1 cellular context compared by ENCODE assay signal in genomic region chr4:76799718-76800117, GRCh38.
TF ChIP-seq lines count a peak whose summit lies in the region.

No MANE protein-coding gene starts in this region.

TF ChIP-seq in K562, 482 proteins besides CTCF, POLR2A, EP300 and RAD21 (continued from another document and continues in another):
- TF ChIP-seq ATF3 (IDR thresholded peaks at IDR 0.05) (peak; percentile 81), ATF3 (CRISPR knock-in tag; conservative IDR thresholded peaks at IDR 0.05) (no peak), KLF16 (IDR thresholded peaks at IDR 0.05) (no peak), NR0B1 (IDR thresholded peaks at IDR 0.05; ENCODE audit: partially characterized antibody) (no peak), TBL1XR1 (IDR thresholded peaks at IDR 0.05; ENCODE audit: low read length in 2 of 2) (no peak), CCNT2 (IDR thresholded peaks at IDR 0.05; ENCODE audit: borderline replicate concordance, extremely low read depth, insufficient read length, low read depth, low read length) (no peak), THRAP3 (IDR thresholded peaks at IDR 0.05; ENCODE audit: borderline replicate concordance) (no peak), HSF4 (CRISPR knock-in tag; IDR thresholded peaks at IDR 0.05; ENCODE audit: borderline replicate concordance) (no peak), TEAD4 (IDR thresholded peaks at IDR 0.05; ENCODE audit: low read length) (no peak), TEAD4 (CRISPR knock-in tag; IDR thresholded peaks at IDR 0.05; ENCODE audit: borderline replicate concordance) (no peak), ZNF668 (CRISPR knock-in tag; IDR thresholded peaks at IDR 0.05) (no peak), DMBX1 (CRISPR knock-in tag; IDR thresholded peaks at IDR 0.05; ENCODE audit: borderline replicate concordance) (peak; percentile 74; the same call in 1 of the 2 replicates), POLR3A (IDR thresholded peaks at IDR 0.05; ENCODE audit: borderline replicate concordance, extremely low read depth, insufficient read depth, insufficient read length) (no peak), MAX (CRISPR knock-in tag; IDR thresholded peaks at IDR 0.05) (no peak), ZNF507 (tag; conservative IDR thresholded peaks at IDR 0.05) (no peak), ZNF696 (CRISPR knock-in tag; conservative IDR thresholded peaks at IDR 0.05) (no peak), ZNF253 (CRISPR knock-in tag; conservative IDR thresholded peaks at IDR 0.05) (no peak), JUND (IDR thresholded peaks at IDR 0.05; ENCODE audit: borderline replicate concordance, low read depth, low read length) (no peak), JUND (tag; IDR thresholded peaks at IDR 0.05; ENCODE audit: borderline replicate concordance, low read depth, low read length) (no peak), RREB1 (CRISPR knock-in tag; IDR thresholded peaks at IDR 0.05) (no peak), FOXK2 (conservative IDR thresholded peaks at IDR 0.05 in 1 of 2, IDR thresholded peaks at IDR 0.05 in 1 of 2; ENCODE audit: low read depth in 2 of 2) (no peak), TBP (optimal IDR thresholded peaks at IDR 0.05; ENCODE audit: low read depth, low read length) (no peak), HNRNPLL (IDR thresholded peaks at IDR 0.05; ENCODE audit: low read depth, low read length, poor library complexity, severe bottlenecking) (no peak), SMAD2 (IDR thresholded peaks at IDR 0.05; ENCODE audit: low read depth, low read length) (no peak), ZNF707 (CRISPR knock-in tag; conservative IDR thresholded peaks at IDR 0.05) (no peak), LEF1 (IDR thresholded peaks at IDR 0.05) (no peak), SOX6 (IDR thresholded peaks at IDR 0.05) (peak; percentile 96), RBM25 (IDR thresholded peaks at IDR 0.05; ENCODE audit: low read depth, low read length, severe bottlenecking) (no peak), ZNF699 (CRISPR knock-in tag; IDR thresholded peaks at IDR 0.05; ENCODE audit: insufficient replicate concordance) (no peak), NFYB (IDR thresholded peaks at IDR 0.05; ENCODE audit: extremely low read depth, insufficient read length) (no peak), CREB3L1 (IDR thresholded peaks at IDR 0.05; ENCODE audit: borderline replicate concordance, low read depth) (no peak), SMARCE1 (IDR thresholded peaks at IDR 0.05) (no peak), NR2C2 (CRISPR knock-in tag; IDR thresholded peaks at IDR 0.05) (no peak), NR2C2 (tag; IDR thresholded peaks at IDR 0.05) (no peak), BDP1 (IDR thresholded peaks at IDR 0.05; ENCODE audit: insufficient read depth, insufficient read length) (no peak), XRCC4 (IDR thresholded peaks at IDR 0.05; ENCODE audit: extremely low read depth, insufficient read depth, insufficient read length) (no peak), FUS (optimal IDR thresholded peaks at IDR 0.05; ENCODE audit: low read depth, low read length) (no peak)
- TF ChIP-seq, protein P1, sequence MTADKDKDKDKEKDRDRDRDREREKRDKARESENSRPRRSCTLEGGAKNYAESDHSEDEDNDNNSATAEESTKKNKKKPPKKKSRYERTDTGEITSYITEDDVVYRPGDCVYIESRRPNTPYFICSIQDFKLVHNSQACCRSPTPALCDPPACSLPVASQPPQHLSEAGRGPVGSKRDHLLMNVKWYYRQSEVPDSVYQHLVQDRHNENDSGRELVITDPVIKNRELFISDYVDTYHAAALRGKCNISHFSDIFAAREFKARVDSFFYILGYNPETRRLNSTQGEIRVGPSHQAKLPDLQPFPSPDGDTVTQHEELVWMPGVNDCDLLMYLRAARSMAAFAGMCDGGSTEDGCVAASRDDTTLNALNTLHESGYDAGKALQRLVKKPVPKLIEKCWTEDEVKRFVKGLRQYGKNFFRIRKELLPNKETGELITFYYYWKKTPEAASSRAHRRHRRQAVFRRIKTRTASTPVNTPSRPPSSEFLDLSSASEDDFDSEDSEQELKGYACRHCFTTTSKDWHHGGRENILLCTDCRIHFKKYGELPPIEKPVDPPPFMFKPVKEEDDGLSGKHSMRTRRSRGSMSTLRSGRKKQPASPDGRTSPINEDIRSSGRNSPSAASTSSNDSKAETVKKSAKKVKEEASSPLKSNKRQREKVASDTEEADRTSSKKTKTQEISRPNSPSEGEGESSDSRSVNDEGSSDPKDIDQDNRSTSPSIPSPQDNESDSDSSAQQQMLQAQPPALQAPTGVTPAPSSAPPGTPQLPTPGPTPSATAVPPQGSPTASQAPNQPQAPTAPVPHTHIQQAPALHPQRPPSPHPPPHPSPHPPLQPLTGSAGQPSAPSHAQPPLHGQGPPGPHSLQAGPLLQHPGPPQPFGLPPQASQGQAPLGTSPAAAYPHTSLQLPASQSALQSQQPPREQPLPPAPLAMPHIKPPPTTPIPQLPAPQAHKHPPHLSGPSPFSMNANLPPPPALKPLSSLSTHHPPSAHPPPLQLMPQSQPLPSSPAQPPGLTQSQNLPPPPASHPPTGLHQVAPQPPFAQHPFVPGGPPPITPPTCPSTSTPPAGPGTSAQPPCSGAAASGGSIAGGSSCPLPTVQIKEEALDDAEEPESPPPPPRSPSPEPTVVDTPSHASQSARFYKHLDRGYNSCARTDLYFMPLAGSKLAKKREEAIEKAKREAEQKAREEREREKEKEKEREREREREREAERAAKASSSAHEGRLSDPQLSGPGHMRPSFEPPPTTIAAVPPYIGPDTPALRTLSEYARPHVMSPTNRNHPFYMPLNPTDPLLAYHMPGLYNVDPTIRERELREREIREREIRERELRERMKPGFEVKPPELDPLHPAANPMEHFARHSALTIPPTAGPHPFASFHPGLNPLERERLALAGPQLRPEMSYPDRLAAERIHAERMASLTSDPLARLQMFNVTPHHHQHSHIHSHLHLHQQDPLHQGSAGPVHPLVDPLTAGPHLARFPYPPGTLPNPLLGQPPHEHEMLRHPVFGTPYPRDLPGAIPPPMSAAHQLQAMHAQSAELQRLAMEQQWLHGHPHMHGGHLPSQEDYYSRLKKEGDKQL (CRISPR knock-in tag; IDR thresholded peaks at IDR 0.05; ENCODE audit: borderline replicate concordance): no peak
- TF ChIP-seq, protein P2, sequence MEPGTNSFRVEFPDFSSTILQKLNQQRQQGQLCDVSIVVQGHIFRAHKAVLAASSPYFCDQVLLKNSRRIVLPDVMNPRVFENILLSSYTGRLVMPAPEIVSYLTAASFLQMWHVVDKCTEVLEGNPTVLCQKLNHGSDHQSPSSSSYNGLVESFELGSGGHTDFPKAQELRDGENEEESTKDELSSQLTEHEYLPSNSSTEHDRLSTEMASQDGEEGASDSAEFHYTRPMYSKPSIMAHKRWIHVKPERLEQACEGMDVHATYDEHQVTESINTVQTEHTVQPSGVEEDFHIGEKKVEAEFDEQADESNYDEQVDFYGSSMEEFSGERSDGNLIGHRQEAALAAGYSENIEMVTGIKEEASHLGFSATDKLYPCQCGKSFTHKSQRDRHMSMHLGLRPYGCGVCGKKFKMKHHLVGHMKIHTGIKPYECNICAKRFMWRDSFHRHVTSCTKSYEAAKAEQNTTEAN (CRISPR knock-in tag; IDR thresholded peaks at IDR 0.05): no peak
- TF ChIP-seq, protein P3, sequence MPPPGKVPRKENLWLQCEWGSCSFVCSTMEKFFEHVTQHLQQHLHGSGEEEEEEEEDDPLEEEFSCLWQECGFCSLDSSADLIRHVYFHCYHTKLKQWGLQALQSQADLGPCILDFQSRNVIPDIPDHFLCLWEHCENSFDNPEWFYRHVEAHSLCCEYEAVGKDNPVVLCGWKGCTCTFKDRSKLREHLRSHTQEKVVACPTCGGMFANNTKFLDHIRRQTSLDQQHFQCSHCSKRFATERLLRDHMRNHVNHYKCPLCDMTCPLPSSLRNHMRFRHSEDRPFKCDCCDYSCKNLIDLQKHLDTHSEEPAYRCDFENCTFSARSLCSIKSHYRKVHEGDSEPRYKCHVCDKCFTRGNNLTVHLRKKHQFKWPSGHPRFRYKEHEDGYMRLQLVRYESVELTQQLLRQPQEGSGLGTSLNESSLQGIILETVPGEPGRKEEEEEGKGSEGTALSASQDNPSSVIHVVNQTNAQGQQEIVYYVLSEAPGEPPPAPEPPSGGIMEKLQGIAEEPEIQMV (tag; conservative IDR thresholded peaks at IDR 0.05; ENCODE audit: low read depth): no peak
- TF ChIP-seq, protein P4, sequence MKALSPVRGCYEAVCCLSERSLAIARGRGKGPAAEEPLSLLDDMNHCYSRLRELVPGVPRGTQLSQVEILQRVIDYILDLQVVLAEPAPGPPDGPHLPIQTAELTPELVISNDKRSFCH (CRISPR knock-in tag; IDR thresholded peaks at IDR 0.05): no peak
- TF ChIP-seq, protein P4 (tag; IDR thresholded peaks at IDR 0.05): no peak
- TF ChIP-seq, protein P5, sequence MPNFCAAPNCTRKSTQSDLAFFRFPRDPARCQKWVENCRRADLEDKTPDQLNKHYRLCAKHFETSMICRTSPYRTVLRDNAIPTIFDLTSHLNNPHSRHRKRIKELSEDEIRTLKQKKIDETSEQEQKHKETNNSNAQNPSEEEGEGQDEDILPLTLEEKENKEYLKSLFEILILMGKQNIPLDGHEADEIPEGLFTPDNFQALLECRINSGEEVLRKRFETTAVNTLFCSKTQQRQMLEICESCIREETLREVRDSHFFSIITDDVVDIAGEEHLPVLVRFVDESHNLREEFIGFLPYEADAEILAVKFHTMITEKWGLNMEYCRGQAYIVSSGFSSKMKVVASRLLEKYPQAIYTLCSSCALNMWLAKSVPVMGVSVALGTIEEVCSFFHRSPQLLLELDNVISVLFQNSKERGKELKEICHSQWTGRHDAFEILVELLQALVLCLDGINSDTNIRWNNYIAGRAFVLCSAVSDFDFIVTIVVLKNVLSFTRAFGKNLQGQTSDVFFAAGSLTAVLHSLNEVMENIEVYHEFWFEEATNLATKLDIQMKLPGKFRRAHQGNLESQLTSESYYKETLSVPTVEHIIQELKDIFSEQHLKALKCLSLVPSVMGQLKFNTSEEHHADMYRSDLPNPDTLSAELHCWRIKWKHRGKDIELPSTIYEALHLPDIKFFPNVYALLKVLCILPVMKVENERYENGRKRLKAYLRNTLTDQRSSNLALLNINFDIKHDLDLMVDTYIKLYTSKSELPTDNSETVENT (CRISPR knock-in tag; IDR thresholded peaks at IDR 0.05): no peak
